Comparison of ENCODE assay signal across 14 cellular contexts in the genomic region with DNA sequence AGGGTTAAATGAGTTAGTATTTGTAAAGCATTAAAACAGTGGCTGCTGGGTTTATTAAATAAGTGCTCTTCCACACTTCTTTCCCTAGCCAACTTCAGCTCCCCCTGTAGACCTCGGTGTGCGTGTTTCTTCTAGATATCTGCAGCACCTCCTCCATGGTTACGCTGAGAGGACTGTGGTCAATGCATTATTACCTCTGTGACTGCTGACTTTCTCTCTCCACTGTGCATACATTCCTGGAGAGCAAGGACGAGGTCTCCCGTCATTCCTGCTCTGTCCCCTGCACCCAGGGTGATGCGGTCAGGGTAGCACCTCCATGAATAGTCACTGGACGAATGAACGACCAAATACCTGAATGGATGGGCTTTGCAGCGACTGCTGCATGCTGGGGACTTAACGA. TPM values are rescaled to one million over a fixed set of nuclear protein-coding genes. Genes with fewer than 3 reads are reported as not detected.
DNase-seq lines count a peak whose midpoint lies in the region; ATAC-seq and TF ChIP-seq lines count a peak whose summit lies in the region.
"Had no signal": no experiment of that assay in that cellular context is flagged by ENCODE, and none has a peak within 500 bp of the region (broad histone marks: within the 10 kb centered on the region; RNA-seq: fewer than 3 reads in every experiment).

No MANE protein-coding gene starts in this region.

- H2BK120ac ChIP-seq in trophoblast cell (ENCODE audit: insufficient read depth, low read length, poor library complexity), result peak overlapping the region; percentile 45

- H3K23ac ChIP-seq in trophoblast cell (ENCODE audit: low read length), result no peak overlapping the region

- TF ChIP-seq CTCF in cardiac muscle cell (IDR thresholded peaks at IDR 0.05; ENCODE audit: low read depth, low read length) (no peak), mesothelial cell of epicardium (IDR thresholded peaks at IDR 0.05; ENCODE audit: unreplicated experiment) (no peak)

- H2BK12ac ChIP-seq in trophoblast cell (ENCODE audit: low read length), result peak overlapping the region; percentile 34

- intact Hi-C loops in left ventricle myocardium superior (cut with micrococcal nuclease), result no loop called here

- H2AK5ac ChIP-seq in trophoblast cell (ENCODE audit: low read length), result peak overlapping the region; percentile 63

- no peak overlapping the region for H2AFZ ChIP-seq in trophoblast cell (ENCODE audit: insufficient read depth, low read length, poor library complexity)

- no peaks in the 10 kb centered on the region for H3K36me3 Mint-ChIP-seq in mesothelial cell of epicardium

- no peak overlapping the region for H3K4ac ChIP-seq in trophoblast cell (ENCODE audit: low read depth, low read length)

- H3K9me3 ChIP-seq in cardiac muscle cell (ENCODE audit: low read depth) (no peaks in the 10 kb centered on the region), trophoblast cell (ENCODE audit: insufficient read depth, low read depth, low read length) (no peaks in the 10 kb centered on the region)
- H3K9me3 ChIP-seq: HAP-1 had no signal

- H3K9me3 Mint-ChIP-seq in mesothelial cell of epicardium, result no peaks in the 10 kb centered on the region
- H3K9me3 Mint-ChIP-seq: CD8-positive, alpha-beta memory T cell had no signal

- no CpG with 5 or more reads among the region's 10 CpGs for WGBS in trophoblast cell (ENCODE audit: extremely low coverage, insufficient coverage, insufficient read length)

- peak overlapping the region; percentile 83 for H4K91ac ChIP-seq in trophoblast cell (ENCODE audit: low read depth, low read length)

- H3K27ac ChIP-seq in cardiac muscle cell, result peak overlapping the region; percentile 90
- H3K27ac ChIP-seq in trophoblast cell (ENCODE audit: low read depth, low read length), result peak overlapping the region; percentile 59
- H3K27ac ChIP-seq: 22Rv1 had no signal

- H3K4me2 ChIP-seq in trophoblast cell (ENCODE audit: low read length), result no peak overlapping the region

- no peak overlapping the region for H3K9ac ChIP-seq in trophoblast cell (ENCODE audit: low read length)

- H2BK5ac ChIP-seq in trophoblast cell (ENCODE audit: low read depth, low read length, poor library complexity), result peak overlapping the region; percentile 34

- no peaks in the 10 kb centered on the region for H3K36me3 ChIP-seq in cardiac muscle cell
- no peaks in the 10 kb centered on the region for H3K36me3 ChIP-seq in trophoblast cell (ENCODE audit: control insufficient read depth in 1 of 2, insufficient read depth in 2 of 2, low read length in 2 of 2)
- H3K36me3 ChIP-seq: HAP-1 had no signal

- peaks cover 60% of the 10 kb centered on the region for H3K4me1 ChIP-seq in cardiac muscle cell (ENCODE audit: low read depth)
- peaks cover 14 to 20% of the 10 kb centered on the region in 2 experiments for H3K4me1 ChIP-seq in trophoblast cell (ENCODE audit: control insufficient read depth in 1 of 2, insufficient read depth in 2 of 2, low read length in 2 of 2)

- H3K4me1 Mint-ChIP-seq in mesothelial cell of epicardium, result peaks cover 62% of the 10 kb centered on the region
- H3K4me1 Mint-ChIP-seq: CD8-positive, alpha-beta memory T cell had no signal

- DNase-seq in cardiac muscle cell (ENCODE audit: low read depth in 1 of 2, low spot score in 1 of 2), result no peak
- DNase-seq in left ventricle myocardium superior, result no peak
- no peak for DNase-seq in mesothelial cell of epicardium (ENCODE audit: low spot score in 2 of 2, unreplicated experiment in 2 of 2)
- no peak for DNase-seq in trophoblast cell
- DNase-seq in activated effector memory CD4-positive, alpha-beta T cell treated with anti-CD3 and anti-CD28 coated beads, Interleukin-2, amount 50 U/mL, for 16 hours, result no peak
- DNase-seq: DMS53, GF-D8, GOT3 had no signal

- no peak overlapping the region for H4K12ac ChIP-seq in trophoblast cell (ENCODE audit: low read depth, low read length)

- H4K8ac ChIP-seq in trophoblast cell (ENCODE audit: low read depth, low read length), result peak overlapping the region; percentile 17

- ATAC-seq in left ventricle myocardium superior, result no peak
- ATAC-seq in GM19395 (IDR thresholded peaks at IDR 0.05; ENCODE audit: unreplicated experiment), result no peak
- ATAC-seq in GM18502 (IDR thresholded peaks at IDR 0.05; ENCODE audit: poor library complexity, unreplicated experiment), result no peak

- H3K18ac ChIP-seq in trophoblast cell (ENCODE audit: low read length), result peak overlapping the region; percentile 32

- peaks cover 9% of the 10 kb centered on the region for H3K79me1 ChIP-seq in trophoblast cell (ENCODE audit: low read length)

- H3K14ac ChIP-seq in trophoblast cell (ENCODE audit: low read length), result peak overlapping the region; percentile 36

- no peak overlapping the region for H3K4me3 Mint-ChIP-seq in mesothelial cell of epicardium
- H3K4me3 Mint-ChIP-seq: CD8-positive, alpha-beta memory T cell had no signal

- H3K79me2 ChIP-seq in trophoblast cell (ENCODE audit: control insufficient read depth, insufficient read depth, low read length, poor library complexity), result no peaks in the 10 kb centered on the region

- peak overlapping the region; percentile 90 for H3K27ac Mint-ChIP-seq in mesothelial cell of epicardium
- H3K27ac Mint-ChIP-seq: CD14-positive monocyte had no signal

- H3K4me3 ChIP-seq in cardiac muscle cell, result no peak overlapping the region
- no peak overlapping the region for H3K4me3 ChIP-seq in trophoblast cell (ENCODE audit: low read depth, low read length)
- H3K4me3 ChIP-seq: HAP-1 had no signal

- H3K27me3 Mint-ChIP-seq in mesothelial cell of epicardium (ENCODE audit: low read depth), result no peaks in the 10 kb centered on the region
- H3K27me3 Mint-ChIP-seq: CD8-positive, alpha-beta memory T cell had no signal

- H3K27me3 ChIP-seq in cardiac muscle cell (no peaks in the 10 kb centered on the region), trophoblast cell (ENCODE audit: insufficient read depth, low read length) (no peaks in the 10 kb centered on the region)

RNA-seq across cellular contexts. Expression of gene ZFP36L1, which starts 44.6 kb away (rescaled TPM):
- total RNA-seq in cardiac muscle cell (822 and 1,327 TPM in 2 replicates), left ventricle myocardium superior (49.2 TPM), mesothelial cell of epicardium (377 to 390 TPM (median 382 TPM) in 3 replicates)
- 219 and 454 TPM in 2 replicates for polyA plus RNA-seq in cardiac muscle cell
- 487 and 493 TPM in 2 replicates for polyA plus RNA-seq in trophoblast cell (2013)
